8 cellular contexts compared by ENCODE assay signal in genomic region chr7:44847920-44848634, GRCh38. TPM values are rescaled to one million over a fixed set of nuclear protein-coding genes. Genes with fewer than 3 reads are reported as not detected.
DNase-seq lines count a peak whose midpoint lies in the region; ATAC-seq lines count a peak whose summit lies in the region.

TSS of gene H2AZ2 (minus strand) at chr7:44848087. CDS start at chr7:44847971, 116 bp downstream.

- peak within 1 kb of the TSS; percentile 94 to 99 (median 98) for H3K27ac Mint-ChIP-seq in IgD-negative memory B cell

- peaks cover 22 to 26% (median 22%) of the 10 kb centered on the region in 3 donors for H3K4me1 Mint-ChIP-seq in IgD-negative memory B cell

- ATAC-seq in GM21529 (IDR thresholded peaks at IDR 0.05; ENCODE audit: unreplicated experiment), result peak; percentile 82

- H3K27me3 Mint-ChIP-seq in IgD-negative memory B cell, result no peaks in the 10 kb centered on the region

- DNase-seq in DMS 273 treated with DMSO at 0.1 percent for 48 hours (lab: John Stamatoyannopoulos, UW) (peak; percentile 100), OCI-M2 (lab: John Stamatoyannopoulos, UW; ENCODE audit: unreplicated experiment) (peak; percentile 98), activated T-cell treated with anti-CD3 and anti-CD28 coated beads for 4 hours (peak; percentile 100), epidermal melanocyte (ENCODE audit: insufficient read length, low spot score) (peak; percentile 97), middle frontal gyrus (ENCODE audit: extremely low spot score, low spot score) (peak; percentile 99)
- peak; percentile 100 for DNase-seq in stimulated activated CD8-positive, alpha-beta memory T cell treated with anti-CD3 and anti-CD28 coated beads, Interleukin-2, amount 100 ng/mL, for 48 hours (ENCODE audit: low read depth in 2 of 2)

- peak within 1 kb of the TSS; percentile 90 to 98 (median 95) for H3K4me3 Mint-ChIP-seq in IgD-negative memory B cell

- H3K36me3 Mint-ChIP-seq in IgD-negative memory B cell, result peaks cover 2% of the 10 kb centered on the region

- H3K9me3 Mint-ChIP-seq in IgD-negative memory B cell, result no peaks in the 10 kb centered on the region

RNA-seq across cellular contexts. Expression of gene H2AZ2, which starts in this region (rescaled TPM):
- 148 TPM for polyA plus RNA-seq in IgD-negative memory B cell

Comparison
In these comparisons a context has a peak if more than half of its experiments do, and no peak if none do; other contexts are left out.
1. Peak in every context shown above with its lines: DNase-seq and ATAC-seq.